ENCODE assay signal across 10 cellular contexts in the genomic region with DNA sequence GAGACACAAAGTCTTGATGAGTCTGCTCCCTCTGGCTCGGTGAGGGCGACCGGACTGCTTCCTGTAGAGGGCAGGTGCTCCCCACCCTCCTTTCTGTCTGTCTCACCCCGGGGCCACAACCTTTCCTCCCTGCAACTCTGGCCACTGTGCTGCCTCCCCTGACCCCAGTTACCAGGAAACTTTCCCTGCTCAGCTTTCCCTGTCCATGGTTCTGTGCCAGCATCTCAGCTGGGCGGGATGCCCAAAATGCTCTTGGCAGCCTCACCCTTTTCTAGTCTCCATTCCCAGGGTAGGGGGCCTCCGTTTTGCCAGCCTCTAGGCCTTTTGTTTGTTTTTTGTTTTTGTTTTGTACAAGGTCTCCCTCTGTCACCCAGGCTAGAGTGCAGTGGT. TPM values are rescaled to one million over a fixed set of nuclear protein-coding genes. Genes with fewer than 3 reads are reported as not detected.
DNase-seq lines count a peak whose midpoint lies in the region; ATAC-seq and TF ChIP-seq lines count a peak whose summit lies in the region.
"Had no signal": no experiment of that assay in that cellular context is flagged by ENCODE, and none has a peak within 500 bp of the region (broad histone marks: within the 10 kb centered on the region; RNA-seq: fewer than 3 reads in every experiment).

No MANE protein-coding gene starts in this region.

- intact Hi-C loops in MCF 10A (cut with micrococcal nuclease): loop anchor here (5.0 kb wide), 1 partner anchor 74 kb away; no protein-coding TSS in a partner anchor

- no peak for ATAC-seq in activated CD8-positive, alpha-beta memory T cell treated with anti-CD3 and anti-CD28 coated beads, Interleukin-2, amount 10 ng/mL, durations not matched to agents 7 days and 5 days
- ATAC-seq in GM21381 (IDR thresholded peaks at IDR 0.05; ENCODE audit: unreplicated experiment) (no peak), HG02852 (IDR thresholded peaks at IDR 0.05; ENCODE audit: unreplicated experiment) (no peak)

- no peaks in the 10 kb centered on the region for H3K27me3 Mint-ChIP-seq in activated CD8-positive, alpha-beta memory T cell treated with anti-CD3 and anti-CD28 coated beads, Interleukin-2, amount 10 ng/mL, durations not matched to agents 7 days and 5 days
- no peaks in the 10 kb centered on the region for H3K27me3 Mint-ChIP-seq in MCF 10A (ENCODE audit: insufficient read depth, unreplicated experiment)

- H3K4me1 ChIP-seq in thymus (ENCODE audit: control insufficient read depth, insufficient read depth, low read length): peaks cover 3% of the 10 kb centered on the region

- H3K36me3 ChIP-seq in thymus (ENCODE audit: control insufficient read depth, insufficient read depth): no peaks in the 10 kb centered on the region

- H3K9me3 ChIP-seq in thymus (ENCODE audit: control insufficient read depth): no peaks in the 10 kb centered on the region

- CTCF ChIA-PET in activated CD8-positive, alpha-beta memory T cell treated with anti-CD3 and anti-CD28 coated beads, Interleukin-2, amount 10 ng/mL, durations not matched to agents 7 days and 5 days (lab: Charles Lee): interaction anchor here (1.6 to 3.5 kb wide), 2 partner anchors 19 to 25 kb away, joined by 4 to 29 read pairs; a partner anchor contains a TSS
- CTCF ChIA-PET in MCF 10A (lab: Yijun Ruan, JAX): interaction anchor here (0.6 to 3.0 kb wide), 5 partner anchors 18 to 221 kb away, joined by 3 to 12 read pairs (median 6); no protein-coding TSS in a partner anchor

- H3K4me1 Mint-ChIP-seq in activated CD8-positive, alpha-beta memory T cell treated with anti-CD3 and anti-CD28 coated beads, Interleukin-2, amount 10 ng/mL, durations not matched to agents 7 days and 5 days: peaks cover 13% of the 10 kb centered on the region
- H3K4me1 Mint-ChIP-seq in MCF 10A (ENCODE audit: insufficient read depth, unreplicated experiment): peaks cover 17% of the 10 kb centered on the region

- peak overlapping the region; percentile 11 for H3K27ac ChIP-seq in thymus (ENCODE audit: low read depth)
- H3K27ac ChIP-seq: KMS-11 had no signal

- no peak for DNase-seq in activated CD8-positive, alpha-beta memory T cell treated with anti-CD3 and anti-CD28 coated beads, Interleukin-2, amount 10 ng/mL, durations not matched to agents 7 days and 5 days
- no peak for DNase-seq in activated CD8-positive, alpha-beta memory T cell treated with anti-CD3 and anti-CD28 coated beads for 24 hours
- peak; percentile 33 for DNase-seq in MCF 10A (ENCODE audit: unreplicated experiment)
- peak; percentile 83 for DNase-seq in medulla oblongata (ENCODE audit: extremely low spot score)
- DNase-seq in NCI-H1092 (lab: John Stamatoyannopoulos, UW): no peak

- no peak overlapping the region for H3K4me3 ChIP-seq in thymus (ENCODE audit: low read length)

- no peak overlapping the region for H3K27ac Mint-ChIP-seq in activated CD8-positive, alpha-beta memory T cell treated with anti-CD3 and anti-CD28 coated beads, Interleukin-2, amount 10 ng/mL, durations not matched to agents 7 days and 5 days
- no peak overlapping the region for H3K27ac Mint-ChIP-seq in MCF 10A (ENCODE audit: low read depth, unreplicated experiment)

- POLR2A ChIA-PET in MCF 10A (lab: Yijun Ruan, JAX): interaction anchor here (0.9 to 3.3 kb wide), 7 partner anchors 8 to 132 kb away, joined by 3 to 37 read pairs (median 4); a partner anchor contains a TSS

- H3K27me3 ChIP-seq in thymus (ENCODE audit: control insufficient read depth, insufficient read depth): peaks cover 25% of the 10 kb centered on the region

- TF ChIP-seq CTCF in MCF 10A (IDR thresholded peaks at IDR 0.05; ENCODE audit: unreplicated experiment): no peak

- no peaks in the 10 kb centered on the region for H3K9me3 Mint-ChIP-seq in activated CD8-positive, alpha-beta memory T cell treated with anti-CD3 and anti-CD28 coated beads, Interleukin-2, amount 10 ng/mL, durations not matched to agents 7 days and 5 days (ENCODE audit: low read depth)
- no peaks in the 10 kb centered on the region for H3K9me3 Mint-ChIP-seq in MCF 10A (ENCODE audit: unreplicated experiment)

- H3K4me3 Mint-ChIP-seq in activated CD8-positive, alpha-beta memory T cell treated with anti-CD3 and anti-CD28 coated beads, Interleukin-2, amount 10 ng/mL, durations not matched to agents 7 days and 5 days: peak overlapping the region; percentile 69
- peak overlapping the region; percentile 77 for H3K4me3 Mint-ChIP-seq in MCF 10A (ENCODE audit: unreplicated experiment)

- peaks cover 3% of the 10 kb centered on the region for H3K36me3 Mint-ChIP-seq in activated CD8-positive, alpha-beta memory T cell treated with anti-CD3 and anti-CD28 coated beads, Interleukin-2, amount 10 ng/mL, durations not matched to agents 7 days and 5 days
- H3K36me3 Mint-ChIP-seq in MCF 10A (ENCODE audit: insufficient read depth, unreplicated experiment): peaks cover 45% of the 10 kb centered on the region

- WGBS in thymus: 82% methylated on average over 6 of the region's 6 CpGs

- no TSS peak for BruUV-seq in MCF 10A (replicated peaks; lab: Mats Ljungman, UMichigan)

RNA-seq across cellular contexts. Expression of a gene that starts 1.4 kb away (rescaled TPM):
- total RNA-seq in activated CD8-positive, alpha-beta memory T cell treated with anti-CD3 and anti-CD28 coated beads, Interleukin-2, amount 10 ng/mL, durations not matched to agents 7 days and 5 days: 10 to 100 TPM; 11.7 to 14.5 TPM
- 27.6 and 31.7 TPM in 2 replicates for total RNA-seq in MCF 10A (2022)
- polyA plus RNA-seq in thymus: 30.7 TPM

RNA-seq across cellular contexts. Expression of a gene that starts 12.4 kb away (rescaled TPM):
- total RNA-seq in activated CD8-positive, alpha-beta memory T cell treated with anti-CD3 and anti-CD28 coated beads, Interleukin-2, amount 10 ng/mL, durations not matched to agents 7 days and 5 days: 100 to 1,000 TPM; 119 to 157 TPM
- 169 and 182 TPM in 2 replicates for total RNA-seq in MCF 10A (2022)
- 122 TPM for polyA plus RNA-seq in thymus

RNA-seq across cellular contexts. Expression of a gene that starts 19.6 kb away (rescaled TPM):
- total RNA-seq in activated CD8-positive, alpha-beta memory T cell treated with anti-CD3 and anti-CD28 coated beads, Interleukin-2, amount 10 ng/mL, durations not matched to agents 7 days and 5 days: not detected
- not detected in 2 replicates for total RNA-seq in MCF 10A (2022)
- polyA plus RNA-seq in thymus: 0.16 TPM
- total RNA-seq: fibroblast of lung had no signal
- polyA plus RNA-seq: fibroblast of lung had no signal

RNA-seq across cellular contexts. Expression of a gene that starts 22.2 kb away (rescaled TPM):
- under 1 TPM; 0.37 to 0.50 TPM for total RNA-seq in activated CD8-positive, alpha-beta memory T cell treated with anti-CD3 and anti-CD28 coated beads, Interleukin-2, amount 10 ng/mL, durations not matched to agents 7 days and 5 days
- 0.77 and 1.1 TPM in 2 replicates for total RNA-seq in MCF 10A (2022)
- polyA plus RNA-seq in thymus: 30.6 TPM
- polyA plus RNA-seq: fibroblast of lung had no signal

Comparison
In these comparisons a context has a peak if more than half of its experiments do, and no peak if none do; other contexts are left out.
1. DNase-seq: peak in MCF 10A (single experiment) and medulla oblongata (single experiment); none in activated CD8-positive, alpha-beta memory T cell treated with anti-CD3 and anti-CD28 coated beads, Interleukin-2, amount 10 ng/mL, durations not matched to agents 7 days and 5 days (single experiment), activated CD8-positive, alpha-beta memory T cell treated with anti-CD3 and anti-CD28 coated beads for 24 hours (single experiment) and NCI-H1092 (single experiment).